ENCODE assay signal across 8 cellular contexts in genomic region chr9:135960328-135961276, GRCh38. TPM values are rescaled to one million over a fixed set of nuclear protein-coding genes. Genes with fewer than 3 reads are reported as not detected.
DNase-seq lines count a peak whose midpoint lies in the region; ATAC-seq, FAIRE-seq and TF ChIP-seq lines count a peak whose summit lies in the region.

No MANE protein-coding gene starts in this region.

- peak overlapping the region; percentile 86 for H2AFZ ChIP-seq in trophoblast cell (ENCODE audit: insufficient read depth, low read length, poor library complexity)

- peak overlapping the region; percentile 87 for H3K4me3 Mint-ChIP-seq in activated B cell treated with CpG ODN at 0.5 μM for 24 hours
- peak overlapping the region; percentile 91 for H3K4me3 Mint-ChIP-seq in glutamatergic neuron (ENCODE audit: unreplicated experiment)

- peak overlapping the region; percentile 93 for H3K14ac ChIP-seq in trophoblast cell (ENCODE audit: low read length)

- H3K4ac ChIP-seq in trophoblast cell (ENCODE audit: low read depth, low read length): peak overlapping the region; percentile 84

- peak overlapping the region; percentile 63 for H4K8ac ChIP-seq in trophoblast cell (ENCODE audit: low read depth, low read length)

- peak overlapping the region; percentile 18 for H2BK5ac ChIP-seq in trophoblast cell (ENCODE audit: low read depth, low read length, poor library complexity)

- H3K9me3 ChIP-seq in trophoblast cell (ENCODE audit: insufficient read depth, low read depth, low read length): peaks cover 7% of the 10 kb centered on the region

- peak; percentile 25 for DNase-seq in AG08395 (ENCODE audit: low spot score)
- peak; percentile 27 for DNase-seq in activated B cell treated with CpG ODN at 0.5 μM for 24 hours
- DNase-seq in glutamatergic neuron: no peak
- DNase-seq in trophoblast cell: peak in 1 of 2 donors; percentile 32
- DNase-seq in frontal cortex (ENCODE audit: low spot score in 2 of 2): no peak

- H3K4me1 Mint-ChIP-seq in activated B cell treated with CpG ODN at 0.5 μM for 24 hours (peaks cover 31% of the 10 kb centered on the region), glutamatergic neuron (ENCODE audit: low read depth, unreplicated experiment) (peaks cover 18% of the 10 kb centered on the region)

- H3K9me3 Mint-ChIP-seq in activated B cell treated with CpG ODN at 0.5 μM for 24 hours (no peaks in the 10 kb centered on the region), glutamatergic neuron (ENCODE audit: unreplicated experiment) (peaks cover 1% of the 10 kb centered on the region)

- H3K27me3 Mint-ChIP-seq in activated B cell treated with CpG ODN at 0.5 μM for 24 hours (peaks cover 9% of the 10 kb centered on the region), glutamatergic neuron (ENCODE audit: unreplicated experiment) (peaks cover 7% of the 10 kb centered on the region)

- H4K91ac ChIP-seq in trophoblast cell (ENCODE audit: low read depth, low read length): peak overlapping the region; percentile 74

- H3K79me1 ChIP-seq in trophoblast cell (ENCODE audit: low read length): peaks cover 6% of the 10 kb centered on the region

- intact Hi-C loops in activated B cell treated with CpG ODN at 0.5 μM for 24 hours (cut with micrococcal nuclease): loop anchor here (1.0 to 10.0 kb wide), 10 partner anchors 30 to 1896 kb away; partner anchors contain the start of genes BRD3, CAMSAP1, DNLZ and PAXX

- CTCF ChIA-PET in activated B cell treated with CpG ODN at 0.5 μM for 24 hours (lab: Charles Lee): interaction anchor here (1.6 to 2.1 kb wide), 2 partner anchors 97 to 162 kb away, joined by 4 to 9 read pairs; no protein-coding TSS in a partner anchor

- peak overlapping the region; percentile 82 for H4K12ac ChIP-seq in trophoblast cell (ENCODE audit: low read depth, low read length)

- peaks cover 2 to 14% of the 10 kb centered on the region in 2 experiments for H3K4me1 ChIP-seq in trophoblast cell (ENCODE audit: control insufficient read depth in 1 of 2, insufficient read depth in 2 of 2, low read length in 2 of 2)

- H2BK120ac ChIP-seq in trophoblast cell (ENCODE audit: insufficient read depth, low read length, poor library complexity): peak overlapping the region; percentile 41

- no peak for TF ChIP-seq CTCF in activated B cell treated with CpG ODN at 0.5 μM for 24 hours (IDR thresholded peaks at IDR 0.05)
- no peak for TF ChIP-seq CTCF in glutamatergic neuron (IDR thresholded peaks at IDR 0.05; ENCODE audit: partially characterized antibody, unreplicated experiment)

- no peak overlapping the region for H2BK12ac ChIP-seq in trophoblast cell (ENCODE audit: low read length)

- peaks cover 0 to 4% of the 10 kb centered on the region in 2 experiments for H3K36me3 ChIP-seq in trophoblast cell (ENCODE audit: control insufficient read depth in 1 of 2, insufficient read depth in 2 of 2, low read length in 2 of 2)

- H3K36me3 Mint-ChIP-seq in activated B cell treated with CpG ODN at 0.5 μM for 24 hours (ENCODE audit: low read depth) (peaks cover 3% of the 10 kb centered on the region), glutamatergic neuron (ENCODE audit: unreplicated experiment) (no peaks in the 10 kb centered on the region)

- WGBS in trophoblast cell (ENCODE audit: extremely low coverage, insufficient coverage, insufficient read length): no CpG with 5 or more reads among the region's 77 CpGs

- H3K9ac ChIP-seq in trophoblast cell (ENCODE audit: low read length): peak overlapping the region; percentile 82

- POLR2A ChIA-PET in activated B cell treated with CpG ODN at 0.5 μM for 24 hours (lab: Charles Lee): interaction anchor here (1.3 to 1.5 kb wide), 2 partner anchors 146 to 157 kb away, joined by 3 to 4 read pairs; no protein-coding TSS in a partner anchor

- H3K27ac Mint-ChIP-seq in activated B cell treated with CpG ODN at 0.5 μM for 24 hours: peak overlapping the region; percentile 59
- H3K27ac Mint-ChIP-seq in glutamatergic neuron (ENCODE audit: unreplicated experiment): no peak overlapping the region

- no peaks in the 10 kb centered on the region for H3K27me3 ChIP-seq in trophoblast cell (ENCODE audit: insufficient read depth, low read length)

- H3K4me3 ChIP-seq in trophoblast cell (ENCODE audit: low read depth, low read length): peak overlapping the region; percentile 94

- H3K79me2 ChIP-seq in trophoblast cell (ENCODE audit: control insufficient read depth, insufficient read depth, low read length, poor library complexity): peaks cover 10% of the 10 kb centered on the region

- peak overlapping the region; percentile 95 for H3K4me2 ChIP-seq in trophoblast cell (ENCODE audit: low read length)

- FAIRE-seq in frontal cortex (lab: Jason Lieb, UNC): no peak

- no peak overlapping the region for H3K23ac ChIP-seq in trophoblast cell (ENCODE audit: low read length)

- H3K27ac ChIP-seq in trophoblast cell (ENCODE audit: low read depth, low read length): peak overlapping the region; percentile 37

- H2AK5ac ChIP-seq in trophoblast cell (ENCODE audit: low read length): peak overlapping the region; percentile 18

- ATAC-seq in GM18870 (IDR thresholded peaks at IDR 0.05; ENCODE audit: unreplicated experiment): peak; percentile 13
- peak; percentile 8 for ATAC-seq in HG03520 (IDR thresholded peaks at IDR 0.05; ENCODE audit: unreplicated experiment)
- no peak for ATAC-seq in activated B cell treated with CpG ODN at 0.5 μM for 24 hours (ENCODE audit: low read depth)
- no peak for ATAC-seq in HG03095 (IDR thresholded peaks at IDR 0.05; ENCODE audit: unreplicated experiment)

- H3K18ac ChIP-seq in trophoblast cell (ENCODE audit: low read length): peak overlapping the region; percentile 63

RNA-seq across cellular contexts. Expression of gene UBAC1, which starts 0.6 kb away (rescaled TPM):
- total RNA-seq in activated B cell treated with CpG ODN at 0.5 μM for 24 hours (24.3 and 25.5 TPM in 2 replicates), glutamatergic neuron (ENCODE audit: unreplicated experiment) (48.4 TPM), frontal cortex (35.5 TPM)
- 40.1 and 42.3 TPM in 2 replicates for polyA plus RNA-seq in trophoblast cell (2013)

RNA-seq across cellular contexts. Expression of gene CAMSAP1, which starts 53.3 kb away (rescaled TPM):
- total RNA-seq in activated B cell treated with CpG ODN at 0.5 μM for 24 hours: 16.9 and 23.7 TPM in 2 replicates
- total RNA-seq in glutamatergic neuron (ENCODE audit: unreplicated experiment): 150 TPM
- 19.7 and 20.9 TPM in 2 replicates for polyA plus RNA-seq in trophoblast cell (2013)
- total RNA-seq in frontal cortex: 157 TPM

Comparison
In these comparisons a context has a peak if more than half of its experiments do, and no peak if none do; other contexts are left out.
1. DNase-seq: peak in AG08395 (single experiment) and activated B cell treated with CpG ODN at 0.5 μM for 24 hours (single experiment); none in glutamatergic neuron (single experiment) and frontal cortex (0 of 2).
2. ATAC-seq: peak in GM18870 (single experiment) and HG03520 (single experiment); none in activated B cell treated with CpG ODN at 0.5 μM for 24 hours (single experiment) and HG03095 (single experiment).